In genomic region chr11:83287631-83288030, GRCh38 we compare ENCODE assay signal across 26 cellular contexts. TPM values are rescaled to one million over a fixed set of nuclear protein-coding genes. Genes with fewer than 3 reads are reported as not detected.
A peak's percentile ranks its signal among the peaks of the same experiment; 100 is the strongest.
DNase-seq lines count a peak whose midpoint lies in the region; ATAC-seq, FAIRE-seq and TF ChIP-seq lines count a peak whose summit lies in the region.
"Had no signal": no experiment of that assay in that cellular context is flagged by ENCODE, and none has a peak within 500 bp of the region (broad histone marks: within the 10 kb centered on the region; RNA-seq: fewer than 3 reads in every experiment).

No MANE protein-coding gene starts in this region.

- H3K9me1 ChIP-seq in K562 (ENCODE audit: control insufficient read depth, insufficient read depth, low read length), result no peaks in the 10 kb centered on the region

- no peaks in the 10 kb centered on the region for H3K36me3 ChIP-seq in Karpas-422 (ENCODE audit: insufficient read depth, low read length)
- H3K36me3 ChIP-seq in K562 (ENCODE audit: control insufficient read depth, insufficient read depth, low read length), result peaks cover 4% of the 10 kb centered on the region; the same call in 1 of the 3 replicates
- H3K36me3 ChIP-seq: lower lobe of right lung, neutrophil, prostate gland, sigmoid colon had no signal

- no peak for TF ChIP-seq RAD21 in K562 (CRISPR knock-in tag; conservative IDR thresholded peaks at IDR 0.05 in 1 of 2, IDR thresholded peaks at IDR 0.05 in 1 of 2)

- TF ChIP-seq EP300 in K562 (IDR thresholded peaks at IDR 0.05; ENCODE audit: low read length), result no peak

- TF ChIP-seq CTCF in K562 (IDR thresholded peaks at IDR 0.05 in 2 of 3, conservative IDR thresholded peaks at IDR 0.05 in 1 of 3; ENCODE audit: insufficient read depth in 2 of 3, low read depth in 1 of 3, low read length in 3 of 3), result no peak

- H3K27me3 ChIP-seq in Karpas-422 (ENCODE audit: low read length) (no peaks in the 10 kb centered on the region), K562 (ENCODE audit: control insufficient read depth in 2 of 2, insufficient read depth in 2 of 2, low read length in 2 of 2) (no peaks in the 10 kb centered on the region)
- H3K27me3 ChIP-seq: body of pancreas, sigmoid colon had no signal

- WGBS in K562 (ENCODE audit: insufficient coverage, low coverage, missing lambda C conversion rate), result 30% methylated on average over 4 of the region's 6 CpGs

- H3K27me3 Mint-ChIP-seq in stimulated activated naive CD8-positive, alpha-beta T cell treated with anti-CD3 and anti-CD28 coated beads, Interleukin-15, Interleukin-2, amounts not matched to agents 100 ng/mL and 50 ng/mL, for 24 hours, result no peaks in the 10 kb centered on the region
- H3K27me3 Mint-ChIP-seq in activated CD4-positive, alpha-beta T cell treated with anti-CD3 and anti-CD28 coated beads, Interleukin-2, amount 10 ng/mL, durations not matched to agents 7 days and 5 days, result peaks cover 4% of the 10 kb centered on the region
- H3K27me3 Mint-ChIP-seq: activated CD4-positive, alpha-beta memory T cell treated with anti-CD3 and anti-CD28 coated beads for 36 hours had no signal

- H3K9me3 Mint-ChIP-seq in stimulated activated naive CD8-positive, alpha-beta T cell treated with anti-CD3 and anti-CD28 coated beads, Interleukin-15, Interleukin-2, amounts not matched to agents 100 ng/mL and 50 ng/mL, for 24 hours, result no peaks in the 10 kb centered on the region
- H3K9me3 Mint-ChIP-seq in activated CD4-positive, alpha-beta T cell treated with anti-CD3 and anti-CD28 coated beads, Interleukin-2, amount 10 ng/mL, durations not matched to agents 7 days and 5 days, result peaks cover 6% of the 10 kb centered on the region

- ATAC-seq in stimulated activated naive CD8-positive, alpha-beta T cell treated with anti-CD3 and anti-CD28 coated beads, Interleukin-15, Interleukin-2, amounts not matched to agents 100 U/mL and 50 U/mL, for 24 hours, result no peak
- ATAC-seq in K562 (peak; percentile 24), HG03039 (IDR thresholded peaks at IDR 0.05; ENCODE audit: unreplicated experiment) (no peak)
- ATAC-seq: A549, body of pancreas, lower lobe of right lung had no signal

- BruUV-seq in K562 (replicated peaks; lab: Mats Ljungman, UMichigan), result no TSS peak

- CTCF ChIA-PET in K562 (lab: Yijun Ruan, JAX; ENCODE audit: low intra/inter-chr PET ratio), result no interaction called here
- CTCF ChIA-PET in activated CD4-positive, alpha-beta T cell treated with anti-CD3 and anti-CD28 coated beads, Interleukin-2, amount 10 ng/mL, durations not matched to agents 7 days and 5 days (lab: Charles Lee), result interaction anchor here (0.6 to 1.2 kb wide), 2 partner anchors 29 to 398 kb away, joined by 3 to 4 read pairs; no protein-coding TSS in a partner anchor

- H3K9me3 ChIP-seq in Karpas-422 (ENCODE audit: low read length), result no peaks in the 10 kb centered on the region
- no peaks in the 10 kb centered on the region for H3K9me3 ChIP-seq in K562 (replicated peaks; ENCODE audit: control insufficient read depth, insufficient read depth, low read depth, low read length)
- H3K9me3 ChIP-seq: A549, body of pancreas, lower lobe of right lung, neutrophil, prostate gland, sigmoid colon had no signal

- no peak overlapping the region for H3K4me2 ChIP-seq in Karpas-422 (ENCODE audit: low read depth, low read length, poor library complexity, severe bottlenecking)
- peak overlapping the region; percentile 43 for H3K4me2 ChIP-seq in K562 (ENCODE audit: insufficient read depth, low read length)

- no peak overlapping the region for H3K27ac ChIP-seq in Karpas-422 (ENCODE audit: low read length)
- peak overlapping the region; percentile 38; the same call in 2 of the 3 replicates for H3K27ac ChIP-seq in K562 (ENCODE audit: extremely low read depth, low read depth, low read length)
- H3K27ac ChIP-seq: A549, body of pancreas, lower lobe of right lung, neutrophil, prostate gland, sigmoid colon had no signal

- peaks cover 33% of the 10 kb centered on the region for H3K4me1 ChIP-seq in Karpas-422 (ENCODE audit: low read length)
- peaks cover 6 to 11% of the 10 kb centered on the region in 2 experiments; a peak in 4 of 5 replicates for H3K4me1 ChIP-seq in K562 (replicated peaks in 1 of 2; ENCODE audit: control insufficient read depth in 2 of 2, insufficient read depth in 2 of 2, low read length in 2 of 2)

- in situ Hi-C loops in K562 (cut with MboI), result no loop called here

- H3K4me3 Mint-ChIP-seq in stimulated activated naive CD8-positive, alpha-beta T cell treated with anti-CD3 and anti-CD28 coated beads, Interleukin-15, Interleukin-2, amounts not matched to agents 100 ng/mL and 50 ng/mL, for 24 hours, result peak overlapping the region; percentile 34
- H3K4me3 Mint-ChIP-seq in activated CD4-positive, alpha-beta T cell treated with anti-CD3 and anti-CD28 coated beads, Interleukin-2, amount 10 ng/mL, durations not matched to agents 7 days and 5 days, result no peak overlapping the region

- H3K9me2 ChIP-seq in Karpas-422 (replicated peaks; ENCODE audit: insufficient read depth, low read length), result no peaks in the 10 kb centered on the region

- no peak for FAIRE-seq in K562 (lab: Jason Lieb, UNC)
- FAIRE-seq: A549, D721Med had no signal

- TF ChIP-seq POLR2A in K562 (conservative IDR thresholded peaks at IDR 0.05), result no peak

- no peak overlapping the region for H3K27ac Mint-ChIP-seq in stimulated activated naive CD8-positive, alpha-beta T cell treated with anti-CD3 and anti-CD28 coated beads, Interleukin-15, Interleukin-2, amounts not matched to agents 100 ng/mL and 50 ng/mL, for 24 hours
- H3K27ac Mint-ChIP-seq in activated CD4-positive, alpha-beta T cell treated with anti-CD3 and anti-CD28 coated beads, Interleukin-2, amount 10 ng/mL, durations not matched to agents 7 days and 5 days, result no peak overlapping the region

- intact Hi-C loops in K562 (cut with micrococcal nuclease), result loop anchor here (2.0 kb wide), 1 partner anchor 131 kb away; the partner anchor contains the start of gene PCF11

- POLR2A ChIA-PET in K562 (lab: Yijun Ruan, JAX), result interaction anchor here (0.6 kb wide), 2 partner anchors 35 to 202 kb away, joined by 3 read pairs; no protein-coding TSS in a partner anchor
- POLR2A ChIA-PET in activated CD4-positive, alpha-beta T cell treated with anti-CD3 and anti-CD28 coated beads, Interleukin-2, amount 10 ng/mL, durations not matched to agents 7 days and 5 days (lab: Charles Lee), result no interaction called here

- peaks cover 30% of the 10 kb centered on the region for H3K79me2 ChIP-seq in Karpas-422 (ENCODE audit: low read length)
- peaks cover 29% of the 10 kb centered on the region for H3K79me2 ChIP-seq in K562 (ENCODE audit: control insufficient read depth, insufficient read depth, low read length)

- peaks cover 29% of the 10 kb centered on the region for H3K4me1 Mint-ChIP-seq in stimulated activated naive CD8-positive, alpha-beta T cell treated with anti-CD3 and anti-CD28 coated beads, Interleukin-15, Interleukin-2, amounts not matched to agents 100 ng/mL and 50 ng/mL, for 24 hours (ENCODE audit: low read depth)
- peaks cover 32% of the 10 kb centered on the region for H3K4me1 Mint-ChIP-seq in activated CD4-positive, alpha-beta T cell treated with anti-CD3 and anti-CD28 coated beads, Interleukin-2, amount 10 ng/mL, durations not matched to agents 7 days and 5 days

- no peaks in the 10 kb centered on the region for H4K20me1 ChIP-seq in Karpas-422 (ENCODE audit: insufficient read depth, low read depth, low read length)
- no peaks in the 10 kb centered on the region for H4K20me1 ChIP-seq in K562 (replicated peaks; ENCODE audit: control insufficient read depth, insufficient read depth, low read length)

- no peaks in the 10 kb centered on the region for H3K36me3 Mint-ChIP-seq in stimulated activated naive CD8-positive, alpha-beta T cell treated with anti-CD3 and anti-CD28 coated beads, Interleukin-15, Interleukin-2, amounts not matched to agents 100 ng/mL and 50 ng/mL, for 24 hours (ENCODE audit: low read depth)
- H3K36me3 Mint-ChIP-seq in activated CD4-positive, alpha-beta T cell treated with anti-CD3 and anti-CD28 coated beads, Interleukin-2, amount 10 ng/mL, durations not matched to agents 7 days and 5 days (ENCODE audit: low read depth), result peaks cover 8% of the 10 kb centered on the region

- DNase-seq in stimulated activated naive CD8-positive, alpha-beta T cell treated with anti-CD3 and anti-CD28 coated beads, Interleukin-15, Interleukin-2, amounts not matched to agents 100 U/mL and 50 U/mL, for 24 hours, result no peak
- DNase-seq in Karpas-422 (peak; percentile 68), K562 (ENCODE audit: extremely low read depth in 1 of 4, low spot score in 3 of 4) (peak in 2 of 4 experiments; percentile 47 to 82), SIG-M5 treated with dmso at 0.1 percent for 504 hours (lab: John Stamatoyannopoulos, UW; ENCODE audit: unreplicated experiment) (no peak), cerebellar cortex (ENCODE audit: low spot score) (no peak)
- no peak for DNase-seq in activated CD4-positive, alpha-beta T cell treated with anti-CD3 and anti-CD28 coated beads, Interleukin-2, amount 10 ng/mL, durations not matched to agents 7 days and 5 days
- DNase-seq: activated CD4-positive, alpha-beta memory T cell treated with anti-CD3 and anti-CD28 coated beads for 36 hours; activated gamma-delta T cell; activated T-cell treated with anti-CD3 and anti-CD28 coated beads for 4 hours; body of pancreas; glutamatergic neuron; H7; kidney glomerular epithelial cell; lower lobe of right lung; NCI-H1105 treated with DMSO at 0.1 percent for 48 hours; NCI-H2081; NCI-H345; NCI-H774; sigmoid colon; stimulated activated CD4-positive, alpha-beta T cell treated with anti-CD3 and anti-CD28 coated beads, Interleukin-15, amount 100 ng/mL, for 24 hours had no signal

- H3K4me3 ChIP-seq in Karpas-422 (ENCODE audit: low read length) (no peak overlapping the region), K562 (no peak overlapping the region)
- H3K4me3 ChIP-seq: A549, body of pancreas, lower lobe of right lung, prostate gland, sigmoid colon had no signal

- H2AFZ ChIP-seq in Karpas-422 (ENCODE audit: low read length), result no peak overlapping the region
- H2AFZ ChIP-seq in K562 (ENCODE audit: low read depth, low read length), result peak overlapping the region; percentile 90

- no peak overlapping the region for H3K9ac ChIP-seq in Karpas-422 (ENCODE audit: low read length)
- peak overlapping the region in 1 of 2 experiments; percentile 24; a peak in 2 of 4 replicates for H3K9ac ChIP-seq in K562 (ENCODE audit: insufficient read depth in 1 of 2, low read depth in 2 of 2, low read length in 2 of 2)

RNA-seq across cellular contexts. Expression of gene CCDC90B, which starts 1.5 kb away (rescaled TPM):
- 81.1 and 121 TPM in 2 replicates for total RNA-seq in Karpas-422 (2014; rRNA removed; shearing (Covaris generic); ENCODE audit: low replicate concordance)
- 17.5 and 35.0 TPM in 2 replicates for total RNA-seq in K562 (2011; cell fraction: chromatin; rRNA removed; ENCODE audit: low replicate concordance)
- total RNA-seq in K562 (2011; cell fraction: nucleolus; rRNA removed), result 17.8 and 19.7 TPM in 2 replicates
- 24.1 and 28.1 TPM in 2 replicates for total RNA-seq in K562 (2011; cell fraction: nucleoplasm; rRNA removed)
- total RNA-seq in K562 (2014; rRNA removed), result 38.1 and 42.6 TPM in 2 replicates
- 51.8 and 54.6 TPM in 2 replicates for total RNA-seq in K562 (2014; rRNA removed; fragmentation: Illumina TruSeq; extraction: Trizol)
- 51.7 and 58.6 TPM in 2 replicates for total RNA-seq in K562 (2015; rRNA removed; fragmentation: Illumina TruSeq; extraction: Trizol)
- 26.6 and 31.1 TPM in 2 replicates for total RNA-seq in K562 (2021)
- polyA plus RNA-seq in K562 (2011; rRNA removed), result 30.3 and 37.9 TPM in 2 replicates
- polyA plus RNA-seq in K562 (2011; cell fraction: cytosol; rRNA removed), result 13.7 and 18.2 TPM in 2 replicates
- 16.9 and 21.4 TPM in 2 replicates for polyA plus RNA-seq in K562 (2011; cell fraction: nucleus; rRNA removed)
- polyA plus RNA-seq in K562 (2012), result 37.4 and 46.9 TPM in 2 replicates
- 44.8 and 50.5 TPM in 2 replicates for polyA plus RNA-seq in K562 (2014; fragmentation: Illumina TruSeq; extraction: Trizol)
- 10 to 100 TPM; 60.6 to 63.6 TPM for polyA plus RNA-seq in K562 (2014; fragmentation: Nextera tagmentation; extraction: Ambion mirVana)
- 41.5 and 57.0 TPM in 2 replicates for polyA plus RNA-seq in K562 (2014; rRNA removed)
- polyA minus RNA-seq in K562 (2011; rRNA and poly(A)+ RNA removed), result 36.2 and 39.7 TPM in 2 replicates
- 13.9 and 14.4 TPM in 2 replicates for polyA minus RNA-seq in K562 (2011; cell fraction: cytosol; rRNA and poly(A)+ RNA removed)
- polyA minus RNA-seq in K562 (2011; cell fraction: nucleus; rRNA and poly(A)+ RNA removed), result 30.0 and 37.3 TPM in 2 replicates
- total RNA-seq in activated CD4-positive, alpha-beta T cell treated with anti-CD3 and anti-CD28 coated beads, Interleukin-2, amount 10 ng/mL, durations not matched to agents 7 days and 5 days, result 10 to 100 TPM; 27.9 to 38.5 TPM
